ENCODE assay signal across 25 cellular contexts in the genomic region with DNA sequence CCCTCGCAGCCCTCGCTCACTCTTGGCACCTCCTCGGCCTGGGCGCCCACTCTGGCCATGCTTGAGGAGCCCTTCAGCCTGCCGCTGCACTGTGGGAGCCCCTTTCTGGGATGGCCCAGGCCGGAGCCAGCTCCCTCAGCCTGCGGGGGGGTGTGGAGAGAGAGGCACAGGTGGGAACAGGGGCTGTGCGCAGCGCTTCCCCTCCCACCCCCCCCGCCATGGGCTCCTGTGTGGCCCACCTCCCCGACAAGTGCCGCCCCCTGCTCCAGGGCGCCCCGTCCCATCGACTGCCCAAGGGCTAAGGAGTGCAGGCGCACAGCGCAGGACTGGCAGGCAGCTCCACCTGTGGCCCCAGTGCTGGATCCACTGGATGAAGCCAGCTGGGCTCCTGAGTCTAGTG.
"Had no signal": no experiment of that assay in that cellular context is flagged by ENCODE, and none has a peak within 500 bp of the region (broad histone marks: within the 10 kb centered on the region; RNA-seq: fewer than 3 reads in every experiment).

No MANE protein-coding gene starts in this region.

- H3K4me1 ChIP-seq: ascending aorta, breast epithelium, esophagus muscularis mucosa, foreskin keratinocyte, gastroesophageal sphincter had no signal

- H3K9me3 ChIP-seq: ascending aorta, breast epithelium, esophagus muscularis mucosa, gastroesophageal sphincter had no signal

- H3K36me3 ChIP-seq: ascending aorta, breast epithelium, cardiac muscle cell, esophagus muscularis mucosa, gastroesophageal sphincter had no signal

- H3K27ac ChIP-seq: ascending aorta, breast epithelium, cardiac muscle cell, coronary artery, dorsolateral prefrontal cortex, esophagus muscularis mucosa, foreskin keratinocyte, gastroesophageal sphincter had no signal

- DNase-seq: activated CD4-positive, alpha-beta memory T cell treated with anti-CD3 and anti-CD28 coated beads, Interleukin-2, amount 10 ng/mL, durations not matched to agents 7 days and 5 days; activated CD4-positive, alpha-beta T cell treated with anti-CD3 and anti-CD28 coated beads for 36 hours; activated CD4-positive, alpha-beta T cell treated with anti-CD3 and anti-CD28 coated beads, Interleukin-2, amount 10 ng/mL, durations not matched to agents 7 days and 5 days; activated CD4-positive, alpha-beta T cell treated with anti-CD3 and anti-CD28 coated beads, Interleukin-2, amount 50 U/mL, for 4 hours; activated CD4-positive, CD25-positive, alpha-beta regulatory T cell; activated CD4-positive, CD25-positive, alpha-beta regulatory T cell treated with anti-CD3 and anti-CD28 coated beads, Interleukin-2, amount 50 U/mL, for 72 hours; activated effector memory CD4-positive, alpha-beta T cell treated with Interleukin-2 at 50 U/mL for 16 hours; activated naive CD4-positive, alpha-beta T cell; activated naive CD4-positive, alpha-beta T cell treated with anti-CD3 and anti-CD28 coated beads, Interleukin-2, amount 10 ng/mL, durations not matched to agents 7 days and 5 days; activated naive CD8-positive, alpha-beta T cell treated with anti-CD3 and anti-CD28 coated beads, Interleukin-2, amount 10 ng/mL, durations not matched to agents 7 days and 5 days; activated T-cell treated with anti-CD3 and anti-CD28 coated beads, Interleukin-2, amount 50 U/mL, for 4 hours; central memory CD4-positive, alpha-beta T cell; cerebellar nuclear complex; dorsolateral prefrontal cortex; effector memory CD4-positive, alpha-beta T cell; endodermal cell; erythroblast; foreskin keratinocyte; T-helper 2 cell had no signal

- H3K27me3 ChIP-seq: ascending aorta, breast epithelium, cardiac muscle cell, dorsolateral prefrontal cortex, esophagus muscularis mucosa, foreskin keratinocyte, gastroesophageal sphincter had no signal

- H3K4me3 ChIP-seq: ascending aorta, breast epithelium, cardiac muscle cell, coronary artery, dorsolateral prefrontal cortex, esophagus muscularis mucosa, gastroesophageal sphincter had no signal
